Comparison of ENCODE assay signal across 14 cellular contexts in the genomic region with DNA sequence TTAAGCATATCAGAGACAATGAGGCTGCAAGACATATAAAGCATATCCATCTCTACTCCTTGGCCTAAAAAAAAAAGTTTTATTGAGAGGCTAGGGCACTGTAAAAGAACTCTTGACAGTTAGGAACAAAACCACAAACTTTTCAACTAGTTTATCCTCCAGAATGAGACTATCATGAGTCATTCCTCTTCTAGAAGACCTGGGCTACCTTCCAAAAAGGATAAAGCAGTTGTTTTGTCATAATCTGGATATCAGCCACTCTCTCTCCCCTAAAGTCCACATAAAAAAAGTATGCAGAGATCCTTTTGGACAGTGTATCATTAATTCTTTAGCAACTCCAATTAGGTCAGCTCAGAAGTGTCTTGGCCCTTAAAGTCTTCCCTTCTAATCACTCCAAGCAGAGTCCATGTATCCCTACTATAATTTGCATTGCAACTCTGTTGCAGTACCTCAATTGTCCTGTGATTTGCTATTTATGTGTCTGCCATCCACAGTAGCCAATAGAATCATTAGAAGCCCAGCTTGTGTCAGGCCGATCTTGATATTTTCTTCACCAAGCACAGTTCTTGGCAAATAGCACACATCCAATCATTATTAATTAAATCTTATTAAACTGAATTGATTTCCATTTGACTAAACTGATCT. TPM values are rescaled to one million over a fixed set of nuclear protein-coding genes. Genes with fewer than 3 reads are reported as not detected.
DNase-seq lines count a peak whose midpoint lies in the region; ATAC-seq and TF ChIP-seq lines count a peak whose summit lies in the region.
"Had no signal": no experiment of that assay in that cellular context is flagged by ENCODE, and none has a peak within 500 bp of the region (broad histone marks: within the 10 kb centered on the region; RNA-seq: fewer than 3 reads in every experiment).

No MANE protein-coding gene starts in this region.

- DNase-seq in EH (ENCODE audit: low read depth) (peak; percentile 71), NAMALWA (ENCODE audit: low spot score) (peak; percentile 4), choroid plexus epithelial cell (ENCODE audit: low read depth) (peak; percentile 91), lung (ENCODE audit: low spot score) (no peak), amniotic stem cell (lab: John Stamatoyannopoulos, UW) (no peak), retina (no peak)
- DNase-seq: effector memory CD8-positive, alpha-beta T cell; NCI-H146 had no signal

- no peaks in the 10 kb centered on the region for H3K27me3 ChIP-seq in lung (ENCODE audit: control insufficient read depth, insufficient read depth)

- H3K4me1 ChIP-seq in lung (ENCODE audit: control insufficient read depth in 2 of 2, insufficient read depth in 2 of 2, low read length in 2 of 2): no peaks in the 10 kb centered on the region
- H3K4me1 ChIP-seq: HAP-1 had no signal

- H3K4me3 ChIP-seq in choroid plexus epithelial cell (ENCODE audit: low read depth, low read length) (no peak overlapping the region), lung (no peak overlapping the region)
- H3K4me3 ChIP-seq: HAP-1 had no signal

- WGBS in lung, 2 donors: 92 to 98% methylated on average over 1 of the region's 1 CpG

- no peak overlapping the region for H3K27ac ChIP-seq in lung (ENCODE audit: low read depth in 1 of 2, low read length in 1 of 2)

- peaks cover 0 to 2% of the 10 kb centered on the region in 2 donors for H3K9me3 ChIP-seq in lung (ENCODE audit: control insufficient read depth in 2 of 2, insufficient read depth in 1 of 2, low read length in 1 of 2)
- H3K9me3 ChIP-seq: HAP-1 had no signal

- no peaks in the 10 kb centered on the region for H3K36me3 ChIP-seq in lung (ENCODE audit: control insufficient read depth in 2 of 2, insufficient read depth in 2 of 2, low read length in 2 of 2)
- H3K36me3 ChIP-seq: HAP-1 had no signal

- TF ChIP-seq CTCF in choroid plexus epithelial cell (conservative IDR thresholded peaks at IDR 0.05; ENCODE audit: low read depth, low read length) (peak; percentile 34), lung (IDR thresholded peaks at IDR 0.05; ENCODE audit: control extremely low read depth, extremely low read depth) (no peak)

- ATAC-seq in lung (ENCODE audit: insufficient read depth, low FRiP score) (peak; percentile 19), HG03196 (IDR thresholded peaks at IDR 0.05; ENCODE audit: unreplicated experiment) (no peak), HG03439 (IDR thresholded peaks at IDR 0.05; ENCODE audit: unreplicated experiment) (no peak)
- ATAC-seq: activated CD4-positive, CD25-positive, alpha-beta regulatory T cell treated with anti-CD3 and anti-CD28 coated beads, Interleukin-2, amount 50 U/mL, for 24 hours; activated T-helper 17 cell treated with anti-CD3 and anti-CD28 coated beads, Interleukin-2, amount 50 U/mL, for 72 hours; effector memory CD8-positive, alpha-beta T cell had no signal

RNA-seq across cellular contexts. Expression of a gene that starts 10.4 kb away (rescaled TPM):
- not detected for total RNA-seq in lung
- not detected for polyA plus RNA-seq in lung
- total RNA-seq: activated T-helper 17 cell treated with anti-CD3 and anti-CD28 coated beads, Interleukin-2, amount 50 U/mL, for 72 hours; ureter had no signal

RNA-seq across cellular contexts. Expression of a gene that starts 11.5 kb away (rescaled TPM):
- total RNA-seq in lung: not detected
- polyA plus RNA-seq in lung: not detected
- total RNA-seq: activated T-helper 17 cell treated with anti-CD3 and anti-CD28 coated beads, Interleukin-2, amount 50 U/mL, for 72 hours; ureter had no signal

RNA-seq across cellular contexts. Expression of a gene that starts 27.0 kb away (rescaled TPM):
- not detected for total RNA-seq in lung
- polyA plus RNA-seq in lung: not detected
- total RNA-seq: activated T-helper 17 cell treated with anti-CD3 and anti-CD28 coated beads, Interleukin-2, amount 50 U/mL, for 72 hours; ureter had no signal

RNA-seq across cellular contexts. Expression of a gene that starts 32.0 kb away (rescaled TPM):
- not detected for total RNA-seq in lung
- polyA plus RNA-seq in lung: not detected
- total RNA-seq: activated T-helper 17 cell treated with anti-CD3 and anti-CD28 coated beads, Interleukin-2, amount 50 U/mL, for 72 hours; ureter had no signal

RNA-seq across cellular contexts. Expression of a gene that starts 43.1 kb away (rescaled TPM):
- total RNA-seq in lung: not detected
- not detected for polyA plus RNA-seq in lung
- total RNA-seq: activated T-helper 17 cell treated with anti-CD3 and anti-CD28 coated beads, Interleukin-2, amount 50 U/mL, for 72 hours; ureter had no signal

Comparison
In these comparisons a context has a peak if more than half of its experiments do, and no peak if none do; other contexts are left out.
1. DNase-seq: peak in EH (single experiment), NAMALWA (single experiment) and choroid plexus epithelial cell (single experiment); none in lung (single experiment), amniotic stem cell (single experiment) and retina (single experiment).